In the genomic region with DNA sequence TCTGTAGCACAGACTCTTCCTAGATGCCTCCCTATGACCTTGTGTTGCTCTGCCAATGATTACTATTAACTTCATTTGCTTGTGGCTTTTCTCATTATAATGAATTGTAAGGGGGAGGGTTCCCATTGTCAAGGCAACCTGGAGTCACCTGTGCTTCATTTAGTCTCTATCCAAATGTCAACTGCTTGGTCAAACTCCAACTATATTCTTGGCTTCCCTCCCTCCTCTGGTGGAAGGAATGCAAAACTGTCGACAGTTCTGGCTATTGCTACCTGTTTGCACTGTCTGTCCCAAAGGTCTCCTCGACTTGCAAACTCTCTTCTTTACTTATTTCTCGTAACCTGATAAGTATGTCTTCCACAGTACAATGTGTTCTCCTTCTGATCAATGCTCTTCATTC, we compare ENCODE assay signal across 1 cellular context.
TF ChIP-seq lines count a peak whose summit lies in the region.

No MANE protein-coding gene starts in this region.

TF ChIP-seq in HCT116, 20 proteins besides CTCF, POLR2A, EP300 and RAD21 (continued from another document):
- TF ChIP-seq, protein P1, sequence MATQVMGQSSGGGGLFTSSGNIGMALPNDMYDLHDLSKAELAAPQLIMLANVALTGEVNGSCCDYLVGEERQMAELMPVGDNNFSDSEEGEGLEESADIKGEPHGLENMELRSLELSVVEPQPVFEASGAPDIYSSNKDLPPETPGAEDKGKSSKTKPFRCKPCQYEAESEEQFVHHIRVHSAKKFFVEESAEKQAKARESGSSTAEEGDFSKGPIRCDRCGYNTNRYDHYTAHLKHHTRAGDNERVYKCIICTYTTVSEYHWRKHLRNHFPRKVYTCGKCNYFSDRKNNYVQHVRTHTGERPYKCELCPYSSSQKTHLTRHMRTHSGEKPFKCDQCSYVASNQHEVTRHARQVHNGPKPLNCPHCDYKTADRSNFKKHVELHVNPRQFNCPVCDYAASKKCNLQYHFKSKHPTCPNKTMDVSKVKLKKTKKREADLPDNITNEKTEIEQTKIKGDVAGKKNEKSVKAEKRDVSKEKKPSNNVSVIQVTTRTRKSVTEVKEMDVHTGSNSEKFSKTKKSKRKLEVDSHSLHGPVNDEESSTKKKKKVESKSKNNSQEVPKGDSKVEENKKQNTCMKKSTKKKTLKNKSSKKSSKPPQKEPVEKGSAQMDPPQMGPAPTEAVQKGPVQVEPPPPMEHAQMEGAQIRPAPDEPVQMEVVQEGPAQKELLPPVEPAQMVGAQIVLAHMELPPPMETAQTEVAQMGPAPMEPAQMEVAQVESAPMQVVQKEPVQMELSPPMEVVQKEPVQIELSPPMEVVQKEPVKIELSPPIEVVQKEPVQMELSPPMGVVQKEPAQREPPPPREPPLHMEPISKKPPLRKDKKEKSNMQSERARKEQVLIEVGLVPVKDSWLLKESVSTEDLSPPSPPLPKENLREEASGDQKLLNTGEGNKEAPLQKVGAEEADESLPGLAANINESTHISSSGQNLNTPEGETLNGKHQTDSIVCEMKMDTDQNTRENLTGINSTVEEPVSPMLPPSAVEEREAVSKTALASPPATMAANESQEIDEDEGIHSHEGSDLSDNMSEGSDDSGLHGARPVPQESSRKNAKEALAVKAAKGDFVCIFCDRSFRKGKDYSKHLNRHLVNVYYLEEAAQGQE (IDR thresholded peaks at IDR 0.05; ENCODE audit: low read depth): no peak
- TF ChIP-seq ELF1 (IDR thresholded peaks at IDR 0.05; ENCODE audit: borderline replicate concordance, low read depth): no peak
- TF ChIP-seq, protein P2, sequence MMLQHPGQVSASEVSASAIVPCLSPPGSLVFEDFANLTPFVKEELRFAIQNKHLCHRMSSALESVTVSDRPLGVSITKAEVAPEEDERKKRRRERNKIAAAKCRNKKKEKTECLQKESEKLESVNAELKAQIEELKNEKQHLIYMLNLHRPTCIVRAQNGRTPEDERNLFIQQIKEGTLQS (IDR thresholded peaks at IDR 0.05): no peak
- TF ChIP-seq EZH2 (IDR thresholded peaks at IDR 0.05): no peak
- TF ChIP-seq JUND (IDR thresholded peaks at IDR 0.05): no peak
- no peak for TF ChIP-seq EGR1 (IDR thresholded peaks at IDR 0.05; ENCODE audit: low read depth)
- TF ChIP-seq YY1 (IDR thresholded peaks at IDR 0.05; ENCODE audit: extremely low read depth, insufficient replicate concordance, low read depth, low read length): no peak
- TF ChIP-seq EZH2phosphoT487 (IDR thresholded peaks at IDR 0.05; ENCODE audit: borderline replicate concordance): no peak
- no peak for TF ChIP-seq SP1 (IDR thresholded peaks at IDR 0.05; ENCODE audit: low read depth)
- no peak for TF ChIP-seq ZNF274 (IDR thresholded peaks at IDR 0.05; ENCODE audit: low read depth, low read length)
- no peak for TF ChIP-seq TCF7L2 (IDR thresholded peaks at IDR 0.05; ENCODE audit: borderline replicate concordance, extremely low read depth, insufficient read depth, insufficient read length)
- no peak for TF ChIP-seq CEBPB (IDR thresholded peaks at IDR 0.05; ENCODE audit: low read depth)
- no peak for TF ChIP-seq SIN3A (IDR thresholded peaks at IDR 0.05; ENCODE audit: low read depth)
- no peak for TF ChIP-seq SRF (IDR thresholded peaks at IDR 0.05; ENCODE audit: low read depth)
- no peak for TF ChIP-seq FOSL1 (IDR thresholded peaks at IDR 0.05; ENCODE audit: low read depth)
- no peak for TF ChIP-seq POLR2AphosphoS5 (IDR thresholded peaks at IDR 0.05; ENCODE audit: low read depth, low read length)
- TF ChIP-seq, protein P3, sequence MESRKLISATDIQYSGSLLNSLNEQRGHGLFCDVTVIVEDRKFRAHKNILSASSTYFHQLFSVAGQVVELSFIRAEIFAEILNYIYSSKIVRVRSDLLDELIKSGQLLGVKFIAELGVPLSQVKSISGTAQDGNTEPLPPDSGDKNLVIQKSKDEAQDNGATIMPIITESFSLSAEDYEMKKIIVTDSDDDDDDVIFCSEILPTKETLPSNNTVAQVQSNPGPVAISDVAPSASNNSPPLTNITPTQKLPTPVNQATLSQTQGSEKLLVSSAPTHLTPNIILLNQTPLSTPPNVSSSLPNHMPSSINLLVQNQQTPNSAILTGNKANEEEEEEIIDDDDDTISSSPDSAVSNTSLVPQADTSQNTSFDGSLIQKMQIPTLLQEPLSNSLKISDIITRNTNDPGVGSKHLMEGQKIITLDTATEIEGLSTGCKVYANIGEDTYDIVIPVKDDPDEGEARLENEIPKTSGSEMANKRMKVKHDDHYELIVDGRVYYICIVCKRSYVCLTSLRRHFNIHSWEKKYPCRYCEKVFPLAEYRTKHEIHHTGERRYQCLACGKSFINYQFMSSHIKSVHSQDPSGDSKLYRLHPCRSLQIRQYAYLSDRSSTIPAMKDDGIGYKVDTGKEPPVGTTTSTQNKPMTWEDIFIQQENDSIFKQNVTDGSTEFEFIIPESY (IDR thresholded peaks at IDR 0.05; ENCODE audit: extremely low read depth, insufficient replicate concordance, low read length): no peak
- no peak for TF ChIP-seq CBX3 (IDR thresholded peaks at IDR 0.05; ENCODE audit: low read depth)
